8 cellular contexts compared by ENCODE assay signal in genomic region chr1:229685149-229685548, GRCh38.
"Had no signal": no experiment of that assay in that cellular context is flagged by ENCODE, and none has a peak within 500 bp of the region (broad histone marks: within the 10 kb centered on the region; RNA-seq: fewer than 3 reads in every experiment).

No MANE protein-coding gene starts in this region.

- H3K4me3 ChIP-seq: GM12878 had no signal

- DNase-seq: GDM1, GF-D8 had no signal

- FAIRE-seq: G401.6, GM12878, GM12891, GM12892, GM18507, GM19239 had no signal
